In genomic region chr14:102591372-102591943, GRCh38 we compare ENCODE assay signal across 8 cellular contexts. TPM values are rescaled to one million over a fixed set of nuclear protein-coding genes. Genes with fewer than 3 reads are reported as not detected.
DNase-seq lines count a peak whose midpoint lies in the region; ATAC-seq, FAIRE-seq and TF ChIP-seq lines count a peak whose summit lies in the region.

No MANE protein-coding gene starts in this region.

- no peak for FAIRE-seq in frontal cortex (lab: Jason Lieb, UNC)

- peak overlapping the region; percentile 82 for H3K4me3 Mint-ChIP-seq in activated CD8-positive, alpha-beta memory T cell treated with anti-CD3 and anti-CD28 coated beads, Interleukin-2, amount 10 ng/mL, durations not matched to agents 7 days and 5 days

- peaks cover 35% of the 10 kb centered on the region for H3K79me2 ChIP-seq in osteoblast (ENCODE audit: insufficient read depth, low read length)

- peaks cover 21% of the 10 kb centered on the region for H3K4me1 Mint-ChIP-seq in activated CD8-positive, alpha-beta memory T cell treated with anti-CD3 and anti-CD28 coated beads, Interleukin-2, amount 10 ng/mL, durations not matched to agents 7 days and 5 days

- ATAC-seq in activated CD8-positive, alpha-beta memory T cell treated with anti-CD3 and anti-CD28 coated beads, Interleukin-2, amount 10 ng/mL, durations not matched to agents 7 days and 5 days = no peak
- no peak for ATAC-seq in HG02623 (IDR thresholded peaks at IDR 0.05; ENCODE audit: unreplicated experiment)
- no peak for ATAC-seq in HG03520 (IDR thresholded peaks at IDR 0.05; ENCODE audit: unreplicated experiment)

- no peaks in the 10 kb centered on the region for H3K9me3 ChIP-seq in osteoblast (ENCODE audit: low read depth, low read length)

- peak overlapping the region; percentile 65 for H2AFZ ChIP-seq in osteoblast (ENCODE audit: low read length)

- H3K27me3 ChIP-seq in osteoblast (ENCODE audit: insufficient read depth, low read length) = no peaks in the 10 kb centered on the region

- H3K4me3 ChIP-seq in osteoblast (ENCODE audit: insufficient read depth, low read length) = peak overlapping the region; percentile 89

- peak overlapping the region; percentile 92 for H3K27ac ChIP-seq in osteoblast (ENCODE audit: low read depth, low read length)

- H4K20me1 ChIP-seq in osteoblast (ENCODE audit: insufficient read depth, low read length) = peaks cover 24% of the 10 kb centered on the region

- peak; percentile 55 for DNase-seq in activated CD8-positive, alpha-beta memory T cell treated with anti-CD3 and anti-CD28 coated beads, Interleukin-2, amount 10 ng/mL, durations not matched to agents 7 days and 5 days
- no peak for DNase-seq in activated CD8-positive, alpha-beta memory T cell treated with anti-CD3 and anti-CD28 coated beads, Interleukin-2, amount 50 U/mL, for 48 hours
- DNase-seq in NCI-H1694 (lab: John Stamatoyannopoulos, UW) = peak; percentile 36
- peak; percentile 31 for DNase-seq in activated gamma-delta T cell (lab: John Stamatoyannopoulos, UW)
- peak; percentile 48 to 52 for DNase-seq in frontal cortex (ENCODE audit: low spot score in 2 of 2)
- DNase-seq in osteoblast (ENCODE audit: insufficient read length, low spot score, missing footprints) = peak; percentile 89

- peaks cover 9% of the 10 kb centered on the region for H3K36me3 Mint-ChIP-seq in activated CD8-positive, alpha-beta memory T cell treated with anti-CD3 and anti-CD28 coated beads, Interleukin-2, amount 10 ng/mL, durations not matched to agents 7 days and 5 days

- peaks cover 24% of the 10 kb centered on the region for H3K4me1 ChIP-seq in osteoblast (ENCODE audit: insufficient read depth, low read length)

- peak overlapping the region; percentile 49 for H3K27ac Mint-ChIP-seq in activated CD8-positive, alpha-beta memory T cell treated with anti-CD3 and anti-CD28 coated beads, Interleukin-2, amount 10 ng/mL, durations not matched to agents 7 days and 5 days

- no peaks in the 10 kb centered on the region for H3K36me3 ChIP-seq in osteoblast (ENCODE audit: insufficient read depth, low read length)

- H3K27me3 Mint-ChIP-seq in activated CD8-positive, alpha-beta memory T cell treated with anti-CD3 and anti-CD28 coated beads, Interleukin-2, amount 10 ng/mL, durations not matched to agents 7 days and 5 days = peaks cover 3% of the 10 kb centered on the region

- CTCF ChIA-PET in activated CD8-positive, alpha-beta memory T cell treated with anti-CD3 and anti-CD28 coated beads, Interleukin-2, amount 10 ng/mL, durations not matched to agents 7 days and 5 days (lab: Charles Lee) = interaction anchor here (1.0 to 1.2 kb wide), 2 partner anchors 13 to 67 kb away, joined by 3 to 5 read pairs; no protein-coding TSS in a partner anchor

- peak overlapping the region; percentile 88 for H3K4me2 ChIP-seq in osteoblast (ENCODE audit: insufficient read depth, low read length)

- no peaks in the 10 kb centered on the region for H3K9me3 Mint-ChIP-seq in activated CD8-positive, alpha-beta memory T cell treated with anti-CD3 and anti-CD28 coated beads, Interleukin-2, amount 10 ng/mL, durations not matched to agents 7 days and 5 days (ENCODE audit: low read depth)

- TF ChIP-seq CTCF in osteoblast (IDR thresholded peaks at IDR 0.05; ENCODE audit: extremely low read depth, low read depth, low read length) = no peak

RNA-seq across cellular contexts. Expression of gene RCOR1, which starts 1.0 kb away (rescaled TPM):
- total RNA-seq in activated CD8-positive, alpha-beta memory T cell treated with anti-CD3 and anti-CD28 coated beads, Interleukin-2, amount 10 ng/mL, durations not matched to agents 7 days and 5 days = 10 to 100 TPM; 18.3 to 19.4 TPM
- total RNA-seq in frontal cortex (7.3 TPM), osteoblast (11.6 and 13.3 TPM in 2 replicates)
